ENCODE assay signal across 1 cellular context in the genomic region with DNA sequence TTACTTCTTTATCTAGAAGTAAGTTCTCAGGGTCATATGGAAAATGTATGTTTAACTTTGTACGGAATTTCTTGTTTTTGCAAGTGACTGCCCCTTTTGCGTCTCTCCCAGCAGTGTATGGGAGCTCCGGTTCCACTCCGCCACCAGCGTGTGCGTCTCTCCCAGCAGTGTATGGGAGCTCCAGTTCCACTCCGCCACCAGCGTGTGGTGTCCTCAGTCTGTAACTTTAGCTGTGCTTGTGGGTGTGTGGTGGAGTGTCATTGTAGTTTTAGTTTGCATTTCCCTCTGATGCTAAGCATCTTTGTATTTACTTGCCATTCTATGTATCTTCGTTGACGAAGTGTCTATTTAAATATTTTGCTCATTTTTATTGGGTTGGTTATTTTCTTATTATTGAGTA.
TF ChIP-seq lines count a peak whose summit lies in the region.

No MANE protein-coding gene starts in this region.

TF ChIP-seq in HepG2, 621 proteins besides CTCF, POLR2A, EP300 and RAD21 (continues in another document):
- TF ChIP-seq ZZZ3 (CRISPR knock-in tag; IDR thresholded peaks at IDR 0.05; ENCODE audit: borderline replicate concordance) (no peak), NONO (IDR thresholded peaks at IDR 0.05) (no peak), NONO (CRISPR knock-in tag; conservative IDR thresholded peaks at IDR 0.05) (no peak), ZNF781 (CRISPR knock-in tag; IDR thresholded peaks at IDR 0.05; ENCODE audit: borderline replicate concordance, not compliant biosample characterization) (no peak), GATAD1 (CRISPR knock-in tag; IDR thresholded peaks at IDR 0.05) (peak; percentile 26; the same call in 1 of the 2 replicates), SRSF4 (IDR thresholded peaks at IDR 0.05; ENCODE audit: low read depth, low read length, poor library complexity, severe bottlenecking) (no peak), ZFP37 (CRISPR knock-in tag; IDR thresholded peaks at IDR 0.05; ENCODE audit: borderline replicate concordance) (no peak), ZNF816 (CRISPR knock-in tag; IDR thresholded peaks at IDR 0.05; ENCODE audit: borderline replicate concordance) (no peak), HNF4A (CRISPR knock-in tag; IDR thresholded peaks at IDR 0.05) (0 out of 2 replicates have a peak, but pooled peaks have one; percentile 17), HDAC6 (IDR thresholded peaks at IDR 0.05; ENCODE audit: low read depth, low read length) (no peak), HOXA3 (CRISPR knock-in tag; IDR thresholded peaks at IDR 0.05) (peak; percentile 51; the same call in 1 of the 2 replicates), FOSL1 (CRISPR knock-in tag; IDR thresholded peaks at IDR 0.05; ENCODE audit: borderline replicate concordance) (no peak), CREB1 (IDR thresholded peaks at IDR 0.05) (no peak), CREB1 (CRISPR knock-in tag; IDR thresholded peaks at IDR 0.05) (no peak), ZNF556 (CRISPR knock-in tag; IDR thresholded peaks at IDR 0.05; ENCODE audit: borderline replicate concordance) (no peak), KDM5B (CRISPR knock-in tag; IDR thresholded peaks at IDR 0.05; ENCODE audit: borderline replicate concordance) (no peak), ZNF160 (CRISPR knock-in tag; IDR thresholded peaks at IDR 0.05) (no peak), FOXC1 (CRISPR knock-in tag; IDR thresholded peaks at IDR 0.05; ENCODE audit: borderline replicate concordance) (no peak), ZFX (CRISPR knock-in tag; IDR thresholded peaks at IDR 0.05; ENCODE audit: low read depth) (no peak)
- TF ChIP-seq, protein P1, sequence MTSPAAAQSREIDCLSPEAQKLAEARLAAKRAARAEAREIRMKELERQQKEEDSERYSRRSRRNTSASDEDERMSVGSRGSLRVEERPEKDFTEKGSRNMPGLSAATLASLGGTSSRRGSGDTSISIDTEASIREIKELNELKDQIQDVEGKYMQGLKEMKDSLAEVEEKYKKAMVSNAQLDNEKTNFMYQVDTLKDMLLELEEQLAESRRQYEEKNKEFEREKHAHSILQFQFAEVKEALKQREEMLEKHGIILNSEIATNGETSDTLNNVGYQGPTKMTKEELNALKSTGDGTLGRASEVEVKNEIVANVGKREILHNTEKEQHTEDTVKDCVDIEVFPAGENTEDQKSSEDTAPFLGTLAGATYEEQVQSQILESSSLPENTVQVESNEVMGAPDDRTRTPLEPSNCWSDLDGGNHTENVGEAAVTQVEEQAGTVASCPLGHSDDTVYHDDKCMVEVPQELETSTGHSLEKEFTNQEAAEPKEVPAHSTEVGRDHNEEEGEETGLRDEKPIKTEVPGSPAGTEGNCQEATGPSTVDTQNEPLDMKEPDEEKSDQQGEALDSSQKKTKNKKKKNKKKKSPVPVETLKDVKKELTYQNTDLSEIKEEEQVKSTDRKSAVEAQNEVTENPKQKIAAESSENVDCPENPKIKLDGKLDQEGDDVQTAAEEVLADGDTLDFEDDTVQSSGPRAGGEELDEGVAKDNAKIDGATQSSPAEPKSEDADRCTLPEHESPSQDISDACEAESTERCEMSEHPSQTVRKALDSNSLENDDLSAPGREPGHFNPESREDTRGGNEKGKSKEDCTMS (CRISPR knock-in tag; conservative IDR thresholded peaks at IDR 0.05): no peak
- TF ChIP-seq, protein P2, sequence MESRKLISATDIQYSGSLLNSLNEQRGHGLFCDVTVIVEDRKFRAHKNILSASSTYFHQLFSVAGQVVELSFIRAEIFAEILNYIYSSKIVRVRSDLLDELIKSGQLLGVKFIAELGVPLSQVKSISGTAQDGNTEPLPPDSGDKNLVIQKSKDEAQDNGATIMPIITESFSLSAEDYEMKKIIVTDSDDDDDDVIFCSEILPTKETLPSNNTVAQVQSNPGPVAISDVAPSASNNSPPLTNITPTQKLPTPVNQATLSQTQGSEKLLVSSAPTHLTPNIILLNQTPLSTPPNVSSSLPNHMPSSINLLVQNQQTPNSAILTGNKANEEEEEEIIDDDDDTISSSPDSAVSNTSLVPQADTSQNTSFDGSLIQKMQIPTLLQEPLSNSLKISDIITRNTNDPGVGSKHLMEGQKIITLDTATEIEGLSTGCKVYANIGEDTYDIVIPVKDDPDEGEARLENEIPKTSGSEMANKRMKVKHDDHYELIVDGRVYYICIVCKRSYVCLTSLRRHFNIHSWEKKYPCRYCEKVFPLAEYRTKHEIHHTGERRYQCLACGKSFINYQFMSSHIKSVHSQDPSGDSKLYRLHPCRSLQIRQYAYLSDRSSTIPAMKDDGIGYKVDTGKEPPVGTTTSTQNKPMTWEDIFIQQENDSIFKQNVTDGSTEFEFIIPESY (CRISPR knock-in tag; IDR thresholded peaks at IDR 0.05): peak; percentile 100
- TF ChIP-seq, protein P3, sequence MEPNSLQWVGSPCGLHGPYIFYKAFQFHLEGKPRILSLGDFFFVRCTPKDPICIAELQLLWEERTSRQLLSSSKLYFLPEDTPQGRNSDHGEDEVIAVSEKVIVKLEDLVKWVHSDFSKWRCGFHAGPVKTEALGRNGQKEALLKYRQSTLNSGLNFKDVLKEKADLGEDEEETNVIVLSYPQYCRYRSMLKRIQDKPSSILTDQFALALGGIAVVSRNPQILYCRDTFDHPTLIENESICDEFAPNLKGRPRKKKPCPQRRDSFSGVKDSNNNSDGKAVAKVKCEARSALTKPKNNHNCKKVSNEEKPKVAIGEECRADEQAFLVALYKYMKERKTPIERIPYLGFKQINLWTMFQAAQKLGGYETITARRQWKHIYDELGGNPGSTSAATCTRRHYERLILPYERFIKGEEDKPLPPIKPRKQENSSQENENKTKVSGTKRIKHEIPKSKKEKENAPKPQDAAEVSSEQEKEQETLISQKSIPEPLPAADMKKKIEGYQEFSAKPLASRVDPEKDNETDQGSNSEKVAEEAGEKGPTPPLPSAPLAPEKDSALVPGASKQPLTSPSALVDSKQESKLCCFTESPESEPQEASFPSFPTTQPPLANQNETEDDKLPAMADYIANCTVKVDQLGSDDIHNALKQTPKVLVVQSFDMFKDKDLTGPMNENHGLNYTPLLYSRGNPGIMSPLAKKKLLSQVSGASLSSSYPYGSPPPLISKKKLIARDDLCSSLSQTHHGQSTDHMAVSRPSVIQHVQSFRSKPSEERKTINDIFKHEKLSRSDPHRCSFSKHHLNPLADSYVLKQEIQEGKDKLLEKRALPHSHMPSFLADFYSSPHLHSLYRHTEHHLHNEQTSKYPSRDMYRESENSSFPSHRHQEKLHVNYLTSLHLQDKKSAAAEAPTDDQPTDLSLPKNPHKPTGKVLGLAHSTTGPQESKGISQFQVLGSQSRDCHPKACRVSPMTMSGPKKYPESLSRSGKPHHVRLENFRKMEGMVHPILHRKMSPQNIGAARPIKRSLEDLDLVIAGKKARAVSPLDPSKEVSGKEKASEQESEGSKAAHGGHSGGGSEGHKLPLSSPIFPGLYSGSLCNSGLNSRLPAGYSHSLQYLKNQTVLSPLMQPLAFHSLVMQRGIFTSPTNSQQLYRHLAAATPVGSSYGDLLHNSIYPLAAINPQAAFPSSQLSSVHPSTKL (CRISPR knock-in tag; IDR thresholded peaks at IDR 0.05): 0 out of 2 replicates have a peak, but pooled peaks have one; percentile 8
- TF ChIP-seq, protein P4, sequence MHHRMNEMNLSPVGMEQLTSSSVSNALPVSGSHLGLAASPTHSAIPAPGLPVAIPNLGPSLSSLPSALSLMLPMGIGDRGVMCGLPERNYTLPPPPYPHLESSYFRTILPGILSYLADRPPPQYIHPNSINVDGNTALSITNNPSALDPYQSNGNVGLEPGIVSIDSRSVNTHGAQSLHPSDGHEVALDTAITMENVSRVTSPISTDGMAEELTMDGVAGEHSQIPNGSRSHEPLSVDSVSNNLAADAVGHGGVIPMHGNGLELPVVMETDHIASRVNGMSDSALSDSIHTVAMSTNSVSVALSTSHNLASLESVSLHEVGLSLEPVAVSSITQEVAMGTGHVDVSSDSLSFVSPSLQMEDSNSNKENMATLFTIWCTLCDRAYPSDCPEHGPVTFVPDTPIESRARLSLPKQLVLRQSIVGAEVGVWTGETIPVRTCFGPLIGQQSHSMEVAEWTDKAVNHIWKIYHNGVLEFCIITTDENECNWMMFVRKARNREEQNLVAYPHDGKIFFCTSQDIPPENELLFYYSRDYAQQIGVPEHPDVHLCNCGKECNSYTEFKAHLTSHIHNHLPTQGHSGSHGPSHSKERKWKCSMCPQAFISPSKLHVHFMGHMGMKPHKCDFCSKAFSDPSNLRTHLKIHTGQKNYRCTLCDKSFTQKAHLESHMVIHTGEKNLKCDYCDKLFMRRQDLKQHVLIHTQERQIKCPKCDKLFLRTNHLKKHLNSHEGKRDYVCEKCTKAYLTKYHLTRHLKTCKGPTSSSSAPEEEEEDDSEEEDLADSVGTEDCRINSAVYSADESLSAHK (CRISPR knock-in tag; IDR thresholded peaks at IDR 0.05; ENCODE audit: borderline replicate concordance): no peak
- TF ChIP-seq, protein P5, sequence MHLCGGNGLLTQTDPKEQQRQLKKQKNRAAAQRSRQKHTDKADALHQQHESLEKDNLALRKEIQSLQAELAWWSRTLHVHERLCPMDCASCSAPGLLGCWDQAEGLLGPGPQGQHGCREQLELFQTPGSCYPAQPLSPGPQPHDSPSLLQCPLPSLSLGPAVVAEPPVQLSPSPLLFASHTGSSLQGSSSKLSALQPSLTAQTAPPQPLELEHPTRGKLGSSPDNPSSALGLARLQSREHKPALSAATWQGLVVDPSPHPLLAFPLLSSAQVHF (CRISPR knock-in tag; IDR thresholded peaks at IDR 0.05): no peak
- TF ChIP-seq, protein P6, sequence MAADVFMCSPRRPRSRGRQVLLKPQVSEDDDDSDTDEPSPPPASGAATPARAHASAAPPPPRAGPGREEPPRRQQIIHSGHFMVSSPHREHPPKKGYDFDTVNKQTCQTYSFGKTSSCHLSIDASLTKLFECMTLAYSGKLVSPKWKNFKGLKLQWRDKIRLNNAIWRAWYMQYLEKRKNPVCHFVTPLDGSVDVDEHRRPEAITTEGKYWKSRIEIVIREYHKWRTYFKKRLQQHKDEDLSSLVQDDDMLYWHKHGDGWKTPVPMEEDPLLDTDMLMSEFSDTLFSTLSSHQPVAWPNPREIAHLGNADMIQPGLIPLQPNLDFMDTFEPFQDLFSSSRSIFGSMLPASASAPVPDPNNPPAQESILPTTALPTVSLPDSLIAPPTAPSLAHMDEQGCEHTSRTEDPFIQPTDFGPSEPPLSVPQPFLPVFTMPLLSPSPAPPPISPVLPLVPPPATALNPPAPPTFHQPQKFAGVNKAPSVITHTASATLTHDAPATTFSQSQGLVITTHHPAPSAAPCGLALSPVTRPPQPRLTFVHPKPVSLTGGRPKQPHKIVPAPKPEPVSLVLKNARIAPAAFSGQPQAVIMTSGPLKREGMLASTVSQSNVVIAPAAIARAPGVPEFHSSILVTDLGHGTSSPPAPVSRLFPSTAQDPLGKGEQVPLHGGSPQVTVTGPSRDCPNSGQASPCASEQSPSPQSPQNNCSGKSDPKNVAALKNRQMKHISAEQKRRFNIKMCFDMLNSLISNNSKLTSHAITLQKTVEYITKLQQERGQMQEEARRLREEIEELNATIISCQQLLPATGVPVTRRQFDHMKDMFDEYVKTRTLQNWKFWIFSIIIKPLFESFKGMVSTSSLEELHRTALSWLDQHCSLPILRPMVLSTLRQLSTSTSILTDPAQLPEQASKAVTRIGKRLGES (CRISPR knock-in tag; IDR thresholded peaks at IDR 0.05; ENCODE audit: borderline replicate concordance): no peak
- TF ChIP-seq, protein P7, sequence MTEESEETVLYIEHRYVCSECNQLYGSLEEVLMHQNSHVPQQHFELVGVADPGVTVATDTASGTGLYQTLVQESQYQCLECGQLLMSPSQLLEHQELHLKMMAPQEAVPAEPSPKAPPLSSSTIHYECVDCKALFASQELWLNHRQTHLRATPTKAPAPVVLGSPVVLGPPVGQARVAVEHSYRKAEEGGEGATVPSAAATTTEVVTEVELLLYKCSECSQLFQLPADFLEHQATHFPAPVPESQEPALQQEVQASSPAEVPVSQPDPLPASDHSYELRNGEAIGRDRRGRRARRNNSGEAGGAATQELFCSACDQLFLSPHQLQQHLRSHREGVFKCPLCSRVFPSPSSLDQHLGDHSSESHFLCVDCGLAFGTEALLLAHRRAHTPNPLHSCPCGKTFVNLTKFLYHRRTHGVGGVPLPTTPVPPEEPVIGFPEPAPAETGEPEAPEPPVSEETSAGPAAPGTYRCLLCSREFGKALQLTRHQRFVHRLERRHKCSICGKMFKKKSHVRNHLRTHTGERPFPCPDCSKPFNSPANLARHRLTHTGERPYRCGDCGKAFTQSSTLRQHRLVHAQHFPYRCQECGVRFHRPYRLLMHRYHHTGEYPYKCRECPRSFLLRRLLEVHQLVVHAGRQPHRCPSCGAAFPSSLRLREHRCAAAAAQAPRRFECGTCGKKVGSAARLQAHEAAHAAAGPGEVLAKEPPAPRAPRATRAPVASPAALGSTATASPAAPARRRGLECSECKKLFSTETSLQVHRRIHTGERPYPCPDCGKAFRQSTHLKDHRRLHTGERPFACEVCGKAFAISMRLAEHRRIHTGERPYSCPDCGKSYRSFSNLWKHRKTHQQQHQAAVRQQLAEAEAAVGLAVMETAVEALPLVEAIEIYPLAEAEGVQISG (CRISPR knock-in tag; IDR thresholded peaks at IDR 0.05): no peak
- TF ChIP-seq, protein P8, sequence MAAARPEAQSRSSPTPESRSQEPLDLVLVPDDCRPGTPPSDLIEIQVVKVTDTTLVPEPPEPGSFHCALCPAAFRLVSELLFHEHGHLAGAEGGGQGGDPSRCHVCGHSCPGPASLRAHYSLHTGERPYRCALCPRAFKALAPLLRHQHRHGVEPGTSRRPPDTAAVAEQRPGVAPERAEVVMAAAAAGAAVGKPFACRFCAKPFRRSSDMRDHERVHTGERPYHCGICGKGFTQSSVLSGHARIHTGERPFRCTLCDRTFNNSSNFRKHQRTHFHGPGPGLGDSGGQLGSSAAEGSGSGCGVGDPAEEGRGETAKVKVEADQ (CRISPR knock-in tag; IDR thresholded peaks at IDR 0.05; ENCODE audit: borderline replicate concordance): no peak
- TF ChIP-seq, protein P9, sequence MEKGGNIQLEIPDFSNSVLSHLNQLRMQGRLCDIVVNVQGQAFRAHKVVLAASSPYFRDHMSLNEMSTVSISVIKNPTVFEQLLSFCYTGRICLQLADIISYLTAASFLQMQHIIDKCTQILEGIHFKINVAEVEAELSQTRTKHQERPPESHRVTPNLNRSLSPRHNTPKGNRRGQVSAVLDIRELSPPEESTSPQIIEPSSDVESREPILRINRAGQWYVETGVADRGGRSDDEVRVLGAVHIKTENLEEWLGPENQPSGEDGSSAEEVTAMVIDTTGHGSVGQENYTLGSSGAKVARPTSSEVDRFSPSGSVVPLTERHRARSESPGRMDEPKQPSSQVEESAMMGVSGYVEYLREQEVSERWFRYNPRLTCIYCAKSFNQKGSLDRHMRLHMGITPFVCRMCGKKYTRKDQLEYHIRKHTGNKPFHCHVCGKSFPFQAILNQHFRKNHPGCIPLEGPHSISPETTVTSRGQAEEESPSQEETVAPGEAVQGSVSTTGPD (CRISPR knock-in tag; IDR thresholded peaks at IDR 0.05): no peak
- TF ChIP-seq, protein P10, sequence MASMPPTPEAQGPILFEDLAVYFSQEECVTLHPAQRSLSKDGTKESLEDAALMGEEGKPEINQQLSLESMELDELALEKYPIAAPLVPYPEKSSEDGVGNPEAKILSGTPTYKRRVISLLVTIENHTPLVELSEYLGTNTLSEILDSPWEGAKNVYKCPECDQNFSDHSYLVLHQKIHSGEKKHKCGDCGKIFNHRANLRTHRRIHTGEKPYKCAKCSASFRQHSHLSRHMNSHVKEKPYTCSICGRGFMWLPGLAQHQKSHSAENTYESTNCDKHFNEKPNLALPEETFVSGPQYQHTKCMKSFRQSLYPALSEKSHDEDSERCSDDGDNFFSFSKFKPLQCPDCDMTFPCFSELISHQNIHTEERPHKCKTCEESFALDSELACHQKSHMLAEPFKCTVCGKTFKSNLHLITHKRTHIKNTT (CRISPR knock-in tag; IDR thresholded peaks at IDR 0.05): no peak
- TF ChIP-seq, protein P11, sequence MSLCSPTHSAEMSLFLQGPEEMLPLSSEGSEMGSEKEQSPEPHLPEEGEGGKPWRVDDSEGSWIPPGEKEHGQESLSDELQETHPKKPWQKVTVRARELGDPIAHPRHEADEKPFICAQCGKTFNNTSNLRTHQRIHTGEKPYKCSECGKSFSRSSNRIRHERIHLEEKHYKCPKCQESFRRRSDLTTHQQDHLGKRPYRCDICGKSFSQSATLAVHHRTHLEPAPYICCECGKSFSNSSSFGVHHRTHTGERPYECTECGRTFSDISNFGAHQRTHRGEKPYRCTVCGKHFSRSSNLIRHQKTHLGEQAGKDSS (CRISPR knock-in tag; IDR thresholded peaks at IDR 0.05; ENCODE audit: borderline replicate concordance, low read depth): no peak
